In genomic region chr22:38255697-38256096, GRCh38 we compare ENCODE assay signal across 1 cellular context.
TF ChIP-seq lines count a peak whose summit lies in the region.

No MANE protein-coding gene starts in this region.

TF ChIP-seq in H1, 55 proteins besides CTCF, POLR2A, EP300 and RAD21 (continued from another document):
- no peak for TF ChIP-seq USF2 (IDR thresholded peaks at IDR 0.05; ENCODE audit: low read length)
- no peak for TF ChIP-seq TAF1 (IDR thresholded peaks at IDR 0.05; ENCODE audit: low read depth, low read length)
- no peak for TF ChIP-seq SP1 (IDR thresholded peaks at IDR 0.05; ENCODE audit: low read depth, low read length)
- no peak for TF ChIP-seq GTF2F1 (IDR thresholded peaks at IDR 0.05; ENCODE audit: borderline replicate concordance, low read depth, low read length)
- TF ChIP-seq SP4 (IDR thresholded peaks at IDR 0.05; ENCODE audit: low read length) = no peak
- no peak for TF ChIP-seq JUND (IDR thresholded peaks at IDR 0.05; ENCODE audit: low read length)
- no peak for TF ChIP-seq YY1 (IDR thresholded peaks at IDR 0.05; ENCODE audit: low read depth, low read length)
- TF ChIP-seq E2F6 (IDR thresholded peaks at IDR 0.05) = no peak
- no peak for TF ChIP-seq EGR1 (IDR thresholded peaks at IDR 0.05; ENCODE audit: borderline replicate concordance, low read depth, low read length)
- no peak for TF ChIP-seq SP2 (IDR thresholded peaks at IDR 0.05; ENCODE audit: low read length)
- TF ChIP-seq PHF8 (conservative IDR thresholded peaks at IDR 0.05; ENCODE audit: low read depth, low read length) = no peak
- TF ChIP-seq CHD2 (IDR thresholded peaks at IDR 0.05; ENCODE audit: low read length) = no peak
- no peak for TF ChIP-seq JUN (IDR thresholded peaks at IDR 0.05; ENCODE audit: low read depth, low read length)
- no peak for TF ChIP-seq SAP30 (IDR thresholded peaks at IDR 0.05; ENCODE audit: insufficient read depth, insufficient replicate concordance, low read length)
- no peak for TF ChIP-seq CEBPB (IDR thresholded peaks at IDR 0.05; ENCODE audit: low read depth, low read length)
- no peak for TF ChIP-seq NANOG (IDR thresholded peaks at IDR 0.05; ENCODE audit: insufficient read depth, low read depth, low read length, poor library complexity, severe bottlenecking)
- no peak for TF ChIP-seq HDAC2 (IDR thresholded peaks at IDR 0.05; ENCODE audit: borderline replicate concordance in 1 of 2, low read depth in 2 of 2, low read length in 2 of 2)
- TF ChIP-seq GABPA (IDR thresholded peaks at IDR 0.05; ENCODE audit: borderline replicate concordance, insufficient read depth, low read length) = no peak
